Comparison of ENCODE assay signal across 12 cellular contexts in genomic region chr4:32560306-32560705, GRCh38.
DNase-seq lines count a peak whose midpoint lies in the region; TF ChIP-seq lines count a peak whose summit lies in the region.
"Had no signal": no experiment of that assay in that cellular context is flagged by ENCODE, and none has a peak within 500 bp of the region (broad histone marks: within the 10 kb centered on the region; RNA-seq: fewer than 3 reads in every experiment).

No MANE protein-coding gene starts in this region.

- H3K4me2 ChIP-seq in OCI-LY1 (ENCODE audit: low read length): no peak overlapping the region
- H3K4me2 ChIP-seq in parathyroid adenoma (ENCODE audit: low read length): peak overlapping the region; percentile 60

- H3K27ac ChIP-seq in OCI-LY1 (ENCODE audit: low read depth, low read length, poor library complexity, severe bottlenecking) (no peak overlapping the region), parathyroid adenoma (no peak overlapping the region)
- H3K27ac ChIP-seq: epithelial cell of prostate had no signal

- DNase-seq in H4 (ENCODE audit: low spot score) (peak; percentile 66), fibroblast of pulmonary artery (ENCODE audit: low read depth) (peak; percentile 78), NAMALWA (ENCODE audit: low spot score) (no peak), head of caudate nucleus (no peak), ureter (ENCODE audit: low spot score) (no peak), posterior cingulate gyrus (no peak)
- DNase-seq: activated naive CD8-positive, alpha-beta T cell treated with anti-CD3 and anti-CD28 coated beads, Interleukin-2, amount 10 ng/mL, durations not matched to agents 7 days and 5 days; CD4-positive, CD25-positive, alpha-beta regulatory T cell; KBM-7 had no signal

- H3K36me3 ChIP-seq in OCI-LY1 (ENCODE audit: insufficient read depth, low read length) (no peaks in the 10 kb centered on the region), parathyroid adenoma (ENCODE audit: control insufficient read depth, insufficient read depth, low read length) (no peaks in the 10 kb centered on the region)

- H3K79me2 ChIP-seq in OCI-LY1 (ENCODE audit: insufficient read depth, low read length) (no peaks in the 10 kb centered on the region), parathyroid adenoma (no peaks in the 10 kb centered on the region)

- no peak overlapping the region for H3K4me3 ChIP-seq in OCI-LY1 (ENCODE audit: low read depth, low read length, poor library complexity, severe bottlenecking)
- H3K4me3 ChIP-seq in fibroblast of pulmonary artery (replicated peaks; ENCODE audit: low read depth, low read length): peak overlapping the region; percentile 30
- peak overlapping the region; percentile 52 for H3K4me3 ChIP-seq in parathyroid adenoma (ENCODE audit: low read depth, low read length)

- H4K20me1 ChIP-seq in OCI-LY1 (ENCODE audit: insufficient read depth, low read length): no peaks in the 10 kb centered on the region

- peaks cover 1% of the 10 kb centered on the region for H3K4me1 ChIP-seq in OCI-LY1 (ENCODE audit: insufficient read depth, low read length, severe bottlenecking)
- H3K4me1 ChIP-seq in parathyroid adenoma: no peaks in the 10 kb centered on the region

- H2AFZ ChIP-seq in OCI-LY1 (ENCODE audit: low read length) (peak overlapping the region; percentile 63; the same call in 1 of the 2 replicates), parathyroid adenoma (no peak overlapping the region)

- H3K9ac ChIP-seq in OCI-LY1 (ENCODE audit: low read length) (no peak overlapping the region), parathyroid adenoma (no peak overlapping the region)

- H3F3A ChIP-seq in OCI-LY1 (ENCODE audit: insufficient read depth, low read length): no peaks in the 10 kb centered on the region

- no peaks in the 10 kb centered on the region for H3K27me3 ChIP-seq in OCI-LY1 (ENCODE audit: insufficient read depth, low read length)
- no peaks in the 10 kb centered on the region for H3K27me3 ChIP-seq in parathyroid adenoma (ENCODE audit: control insufficient read depth, insufficient read depth, low read length)

- no peaks in the 10 kb centered on the region for H3K9me3 ChIP-seq in OCI-LY1 (ENCODE audit: low read length)
- no peaks in the 10 kb centered on the region for H3K9me3 ChIP-seq in parathyroid adenoma (ENCODE audit: control insufficient read depth, low read length)

- TF ChIP-seq CTCF in OCI-LY1 (IDR thresholded peaks at IDR 0.05; ENCODE audit: low read length): no peak
- TF ChIP-seq CTCF in fibroblast of pulmonary artery (IDR thresholded peaks at IDR 0.05; ENCODE audit: low read length, missing control alignments): no peak
- TF ChIP-seq CTCF in parathyroid adenoma (IDR thresholded peaks at IDR 0.05): no peak

- H3K9me2 ChIP-seq in OCI-LY1 (ENCODE audit: low read depth, low read length): no peaks in the 10 kb centered on the region

- intact Hi-C loops in head of caudate nucleus (cut with DNase I): no loop called here
- intact Hi-C loops in posterior cingulate gyrus (cut with DNase I): no loop called here

Comparison
In these comparisons a context has a peak if more than half of its experiments do, and no peak if none do; other contexts are left out.
1. DNase-seq: peak in H4 (single experiment) and fibroblast of pulmonary artery (single experiment); none in NAMALWA (single experiment), head of caudate nucleus (0 of 42), ureter (single experiment) and posterior cingulate gyrus (0 of 10).